ENCODE assay signal across 8 cellular contexts in the genomic region with DNA sequence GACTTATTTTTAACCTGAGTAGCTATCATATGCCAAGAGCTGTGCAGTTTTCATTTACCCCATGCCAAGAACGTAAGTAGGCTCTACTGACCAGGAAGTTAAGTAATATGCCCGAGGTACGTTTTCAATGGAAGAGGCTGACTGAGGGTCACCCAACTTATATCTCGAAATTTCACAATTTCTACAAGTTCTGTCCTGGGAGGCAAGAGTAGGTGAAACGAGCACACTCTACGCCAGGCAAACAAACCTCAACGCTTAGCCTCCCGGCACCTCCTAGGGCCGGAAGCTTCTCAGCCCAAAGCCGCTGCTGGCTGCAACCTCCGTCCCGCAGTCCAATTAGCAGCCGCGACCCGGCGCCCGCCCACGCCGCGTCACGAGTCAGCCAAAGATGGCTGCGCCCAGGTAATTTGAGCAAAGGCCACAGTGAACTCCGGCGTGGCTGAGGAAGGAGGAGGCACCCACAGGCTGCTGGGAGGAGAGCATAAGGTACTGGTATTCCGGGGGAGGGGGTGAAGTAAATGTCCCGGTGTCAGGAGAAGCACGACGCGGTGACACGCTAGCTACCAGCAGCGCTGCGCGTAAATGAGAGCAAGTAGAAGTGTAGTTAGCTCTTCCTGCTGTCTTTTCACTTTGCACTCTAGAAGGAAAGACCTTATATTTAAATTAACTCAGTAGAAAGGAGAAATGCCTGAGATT. TPM values are rescaled to one million over a fixed set of nuclear protein-coding genes. Genes with fewer than 3 reads are reported as not detected.
DNase-seq lines count a peak whose midpoint lies in the region; ATAC-seq and TF ChIP-seq lines count a peak whose summit lies in the region.

TMEM126A (plus strand) TSS at position 364 of the 696 bp plus-strand sequence. CDS start 2,289 bp downstream, outside the sequence.

- peak within 1 kb of the TSS; percentile 74 for H3K4me3 ChIP-seq in BLaER1
- H3K4me3 ChIP-seq in colonic mucosa: peak within 1 kb of the TSS; percentile 66

- H3K27ac ChIP-seq in BLaER1: peak within 1 kb of the TSS; percentile 65
- H3K27ac ChIP-seq in colonic mucosa: peak within 1 kb of the TSS; percentile 84

- H4K20me1 ChIP-seq in BLaER1: peaks cover 17% of the 10 kb centered on the region; the same call in 1 of the 2 replicates

- H3K27me3 Mint-ChIP-seq in activated CD4-positive, alpha-beta T cell treated with anti-CD3 and anti-CD28 coated beads, Interleukin-2, amount 10 ng/mL, durations not matched to agents 7 days and 5 days: peaks cover 24% of the 10 kb centered on the region

- H3K9me3 Mint-ChIP-seq in activated CD4-positive, alpha-beta T cell treated with anti-CD3 and anti-CD28 coated beads, Interleukin-2, amount 10 ng/mL, durations not matched to agents 7 days and 5 days: no peaks in the 10 kb centered on the region

- peak within 1 kb of the TSS; percentile 99 for H3K4me3 Mint-ChIP-seq in activated CD4-positive, alpha-beta T cell treated with anti-CD3 and anti-CD28 coated beads, Interleukin-2, amount 10 ng/mL, durations not matched to agents 7 days and 5 days

- TF ChIP-seq CTCF in colonic mucosa (IDR thresholded peaks at IDR 0.05): no peak

- peak; percentile 98 for ATAC-seq in GM19351 (IDR thresholded peaks at IDR 0.05; ENCODE audit: unreplicated experiment)
- ATAC-seq in HG03520 (IDR thresholded peaks at IDR 0.05; ENCODE audit: unreplicated experiment): peak; percentile 98

- DNase-seq in NCI-H526 treated with DMSO at 0.1 percent for 48 hours (lab: John Stamatoyannopoulos, UW): peak; percentile 96
- DNase-seq in activated CD4-positive, alpha-beta T cell treated with anti-CD3 and anti-CD28 coated beads, Interleukin-2, amount 10 ng/mL, durations not matched to agents 7 days and 5 days: peak; percentile 92
- DNase-seq in colonic mucosa: peak; percentile 93
- peak; percentile 93 for DNase-seq in kidney tubule cell (ENCODE audit: low spot score)
- peak; percentile 64 to 85 for DNase-seq in stimulated activated CD4-positive, alpha-beta T cell treated with anti-CD3 and anti-CD28 coated beads, Interleukin-1b, Interleukin-23, amount 100 ng/mL, for 1 hour (ENCODE audit: low read depth in 2 of 2)

- intact Hi-C loops in colonic mucosa (cut with DNase I): no loop called here

- H3K27me3 ChIP-seq in BLaER1: no peaks in the 10 kb centered on the region
- H3K27me3 ChIP-seq in colonic mucosa: no peaks in the 10 kb centered on the region

- H3K4me1 ChIP-seq in BLaER1 (peaks cover 23% of the 10 kb centered on the region), colonic mucosa (peaks cover 3% of the 10 kb centered on the region)

- H3K27ac Mint-ChIP-seq in activated CD4-positive, alpha-beta T cell treated with anti-CD3 and anti-CD28 coated beads, Interleukin-2, amount 10 ng/mL, durations not matched to agents 7 days and 5 days: peak within 1 kb of the TSS; percentile 98

- H3K36me3 ChIP-seq in BLaER1 (peaks cover 16% of the 10 kb centered on the region), colonic mucosa (no peaks in the 10 kb centered on the region)

- H3K4me2 ChIP-seq in BLaER1: peak within 1 kb of the TSS; percentile 91

- H3K9ac ChIP-seq in BLaER1: peak within 1 kb of the TSS; percentile 81
- H3K9ac ChIP-seq in colonic mucosa (ENCODE audit: low read depth in 2 of 2, low read length in 2 of 2): peak within 1 kb of the TSS; percentile 65 to 94

- POLR2A ChIA-PET in activated CD4-positive, alpha-beta T cell treated with anti-CD3 and anti-CD28 coated beads, Interleukin-2, amount 10 ng/mL, durations not matched to agents 7 days and 5 days (lab: Charles Lee): interaction anchor here (0.6 to 1.3 kb wide), 2 partner anchors 20 to 52 kb away, joined by 3 to 5 read pairs; partner anchors contain the start of genes DLG2 and TMEM126B

- H3K4me1 Mint-ChIP-seq in activated CD4-positive, alpha-beta T cell treated with anti-CD3 and anti-CD28 coated beads, Interleukin-2, amount 10 ng/mL, durations not matched to agents 7 days and 5 days: peaks cover 40% of the 10 kb centered on the region

- H3K9me3 ChIP-seq in BLaER1 (no peaks in the 10 kb centered on the region), colonic mucosa (no peaks in the 10 kb centered on the region)

- CTCF ChIA-PET in activated CD4-positive, alpha-beta T cell treated with anti-CD3 and anti-CD28 coated beads, Interleukin-2, amount 10 ng/mL, durations not matched to agents 7 days and 5 days (lab: Charles Lee): interaction anchor here (0.7 to 3.0 kb wide), 8 partner anchors 12 to 207 kb away, joined by 3 to 16 read pairs (median 3); partner anchors contain the start of genes CCDC83, CREBZF and TMEM126B

- peaks cover 10% of the 10 kb centered on the region for H3K36me3 Mint-ChIP-seq in activated CD4-positive, alpha-beta T cell treated with anti-CD3 and anti-CD28 coated beads, Interleukin-2, amount 10 ng/mL, durations not matched to agents 7 days and 5 days (ENCODE audit: low read depth)

RNA-seq across cellular contexts. Expression of gene TMEM126A, which starts in this region (rescaled TPM):
- 10 to 100 TPM; 29.3 to 30.7 TPM for total RNA-seq in activated CD4-positive, alpha-beta T cell treated with anti-CD3 and anti-CD28 coated beads, Interleukin-2, amount 10 ng/mL, durations not matched to agents 7 days and 5 days
- total RNA-seq in colonic mucosa: 10 to 100 TPM; 22.0 to 36.4 TPM

Comparison
In these comparisons a context has a peak if more than half of its experiments do, and no peak if none do; other contexts are left out.
1. Peak in every context shown above with its lines: DNase-seq, ATAC-seq, H3K4me3 ChIP-seq and H3K27ac ChIP-seq.